1 cellular context compared by ENCODE assay signal in genomic region chr2:119522561-119523110, GRCh38.
TF ChIP-seq lines count a peak whose summit lies in the region.

No MANE protein-coding gene starts in this region.

TF ChIP-seq in WTC11, 78 proteins besides CTCF, POLR2A, EP300 and RAD21 (continued from another document):
- TF ChIP-seq ZNF281 (CRISPR knock-in tag; IDR thresholded peaks at IDR 0.05): no peak
- TF ChIP-seq MYBL2 (CRISPR knock-in tag; IDR thresholded peaks at IDR 0.05): no peak
- no peak for TF ChIP-seq SMAD3 (CRISPR knock-in tag; IDR thresholded peaks at IDR 0.05; ENCODE audit: borderline replicate concordance)
- no peak for TF ChIP-seq GTF2I (CRISPR knock-in tag; conservative IDR thresholded peaks at IDR 0.05)
- no peak for TF ChIP-seq ZNF416 (CRISPR knock-in tag; IDR thresholded peaks at IDR 0.05)
- no peak for TF ChIP-seq PREB (CRISPR knock-in tag; IDR thresholded peaks at IDR 0.05; ENCODE audit: borderline replicate concordance)
- no peak for TF ChIP-seq CBFB (CRISPR knock-in tag; IDR thresholded peaks at IDR 0.05; ENCODE audit: low read depth)
